In genomic region chr2:195562624-195563566, GRCh38 we compare ENCODE assay signal across 11 cellular contexts.
DNase-seq lines count a peak whose midpoint lies in the region; ATAC-seq and TF ChIP-seq lines count a peak whose summit lies in the region.
"Had no signal": no experiment of that assay in that cellular context is flagged by ENCODE, and none has a peak within 500 bp of the region (broad histone marks: within the 10 kb centered on the region; RNA-seq: fewer than 3 reads in every experiment).

No MANE protein-coding gene starts in this region.

- H3K36me3 ChIP-seq in RWPE2 (ENCODE audit: low read depth) (no peaks in the 10 kb centered on the region), transverse colon (no peaks in the 10 kb centered on the region)
- H3K36me3 ChIP-seq: BE2C had no signal

- H3K4me3 ChIP-seq in RWPE2 (ENCODE audit: severe bottlenecking) (no peak overlapping the region), transverse colon (no peak overlapping the region)

- intact Hi-C loops in transverse colon (cut with DNase I; ENCODE audit: low total_unique reads): no loop called here

- no peak for TF ChIP-seq POLR2A in transverse colon (IDR thresholded peaks at IDR 0.05)

- H3K27ac ChIP-seq in RWPE2 (ENCODE audit: poor library complexity, severe bottlenecking): peak overlapping the region; percentile 86
- peak overlapping the region; percentile 40 to 63 (median 49) for H3K27ac ChIP-seq in transverse colon

- H3K27me3 ChIP-seq in RWPE2 (ENCODE audit: insufficient read depth, poor library complexity, severe bottlenecking) (no peaks in the 10 kb centered on the region), transverse colon (no peaks in the 10 kb centered on the region)
- H3K27me3 ChIP-seq: BE2C had no signal

- WGBS in transverse colon (ENCODE audit: low coverage in 1 of 2), 2 donors: 67 to 83% methylated on average over 4 to 19 of the region's 26 CpGs

- H3K9me3 ChIP-seq in RWPE2 (ENCODE audit: severe bottlenecking) (no peaks in the 10 kb centered on the region), transverse colon (no peaks in the 10 kb centered on the region)
- H3K9me3 ChIP-seq: BE2C had no signal

- TF ChIP-seq EP300 in transverse colon (IDR thresholded peaks at IDR 0.05; ENCODE audit: low read depth): no peak

- in situ Hi-C loops in transverse colon (cut with MboI; ENCODE audit: low pct_ligation_motif_present in 1 of 4, low pct_unique_long_range_greater_than_20kb in 1 of 4, low sequenced_read_pairs in 3 of 4): no loop called here

- TF ChIP-seq CTCF in RWPE2 (IDR thresholded peaks at IDR 0.05; ENCODE audit: poor library complexity, severe bottlenecking) (no peak), transverse colon (IDR thresholded peaks at IDR 0.05) (no peak)

- peak; percentile 37 for DNase-seq in activated naive CD4-positive, alpha-beta T cell treated with Interleukin-2 at 50 U/mL for 16 hours
- DNase-seq in activated naive CD4-positive, alpha-beta T cell (lab: John Stamatoyannopoulos, UW): no peak
- DNase-seq in RWPE2 (ENCODE audit: low spot score) (no peak), fibroblast of peridontal ligament (ENCODE audit: extremely low read depth) (peak; percentile 13), transverse colon (no peak), activated gamma-delta T cell (lab: John Stamatoyannopoulos, UW) (no peak), NCI-H1048 (lab: John Stamatoyannopoulos, UW) (no peak)
- DNase-seq: amniotic stem cell, BE2C, T1000 had no signal

- ATAC-seq in RWPE2 (ENCODE audit: low read depth) (no peak), HG03159 (IDR thresholded peaks at IDR 0.05; ENCODE audit: unreplicated experiment) (no peak)

- H3K4me1 ChIP-seq in RWPE2 (ENCODE audit: insufficient read depth, poor library complexity, severe bottlenecking) (peaks cover 49% of the 10 kb centered on the region), transverse colon (peaks cover 0 to 32% (median 6%) of the 10 kb centered on the region in 4 donors)

Comparison
In these comparisons a context has a peak if more than half of its experiments do, and no peak if none do; other contexts are left out.
1. DNase-seq: peak in activated naive CD4-positive, alpha-beta T cell treated with Interleukin-2 at 50 U/mL for 16 hours (single experiment) and fibroblast of peridontal ligament (single experiment); none in activated naive CD4-positive, alpha-beta T cell (0 of 4), RWPE2 (single experiment), transverse colon (single experiment), activated gamma-delta T cell (single experiment) and NCI-H1048 (single experiment).